Comparison of ENCODE assay signal across 24 cellular contexts in the genomic region with DNA sequence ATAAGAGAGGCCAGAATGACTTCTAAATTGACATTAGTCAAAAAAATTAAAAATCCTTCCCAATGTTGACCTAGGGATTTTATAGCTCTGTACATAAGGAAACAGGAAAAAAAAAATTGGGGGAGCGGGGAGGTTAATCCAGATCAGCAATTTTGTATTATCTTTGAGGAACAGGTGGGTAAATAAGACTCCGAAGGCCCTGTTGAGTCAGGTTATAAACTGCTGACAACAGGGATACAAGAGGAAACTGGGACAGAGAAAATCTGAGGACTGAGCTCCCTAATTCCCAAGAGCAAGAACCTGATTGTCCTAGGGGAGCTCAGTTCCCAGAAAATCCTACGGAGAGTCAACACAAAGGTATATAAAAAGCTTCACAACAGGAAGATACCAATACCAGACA. TPM values are rescaled to one million over a fixed set of nuclear protein-coding genes. Genes with fewer than 3 reads are reported as not detected.
DNase-seq lines count a peak whose midpoint lies in the region; ATAC-seq lines count a peak whose summit lies in the region.
"Had no signal": no experiment of that assay in that cellular context is flagged by ENCODE, and none has a peak within 500 bp of the region (broad histone marks: within the 10 kb centered on the region; RNA-seq: fewer than 3 reads in every experiment).

No MANE protein-coding gene starts in this region.

- intact Hi-C loops in activated T-helper 1 cell treated with anti-CD3 and anti-CD28 coated beads, Interleukin-12 subunit alpha, Interleukin-12 subunit beta, Interleukin-2, Interleukin-4 antibody, amounts not matched to agents 30 ng/mL and 10 ng/mL and 1 ng/mL, durations not matched to agents 14 hours and 24 hours and 36 hours (cut with micrococcal nuclease), result no loop called here

- peak overlapping the region; percentile 46 for H3K27ac Mint-ChIP-seq in stimulated activated effector memory CD8-positive, alpha-beta T cell treated with anti-CD3 and anti-CD28 coated beads, Interleukin-12 subunit alpha, Interleukin-12 subunit beta, amount 100 ng/mL, for 72 hours
- H3K27ac Mint-ChIP-seq in activated T-helper 1 cell treated with anti-CD3 and anti-CD28 coated beads, Interleukin-12 subunit alpha, Interleukin-12 subunit beta, Interleukin-2, Interleukin-4 antibody, amounts not matched to agents 30 ng/mL and 10 ng/mL and 1 ng/mL, durations not matched to agents 14 hours and 24 hours and 36 hours, result no peak overlapping the region
- H3K27ac Mint-ChIP-seq: activated CD4-positive, alpha-beta T cell treated with anti-CD3 and anti-CD28 coated beads, Interleukin-2, amount 10 ng/mL, durations not matched to agents 7 days and 5 days; activated naive CD8-positive, alpha-beta T cell treated with anti-CD3 and anti-CD28 coated beads, Interleukin-2, amount 50 U/mL, for 24 hours; dendritic cell treated with granulocyte-macrophage colony-stimulating factor and Interleukin-4, amounts not matched to agents 40 ng/mL and 50 ng/mL, for 4 days; T-cell had no signal

- ATAC-seq in stimulated activated effector memory CD8-positive, alpha-beta T cell treated with anti-CD3 and anti-CD28 coated beads, Interleukin-12 subunit alpha, Interleukin-12 subunit beta, amount 100 ng/mL, for 72 hours, result no peak
- ATAC-seq: activated naive CD8-positive, alpha-beta T cell treated with anti-CD3 and anti-CD28 coated beads, Interleukin-2, amount 50 U/mL, for 24 hours; psoas muscle; Right ventricle myocardium inferior; T-cell had no signal

- peaks cover 12% of the 10 kb centered on the region for H3K4me1 Mint-ChIP-seq in stimulated activated effector memory CD8-positive, alpha-beta T cell treated with anti-CD3 and anti-CD28 coated beads, Interleukin-12 subunit alpha, Interleukin-12 subunit beta, amount 100 ng/mL, for 72 hours
- peaks cover 14% of the 10 kb centered on the region for H3K4me1 Mint-ChIP-seq in activated T-helper 1 cell treated with anti-CD3 and anti-CD28 coated beads, Interleukin-12 subunit alpha, Interleukin-12 subunit beta, Interleukin-2, Interleukin-4 antibody, amounts not matched to agents 30 ng/mL and 10 ng/mL and 1 ng/mL, durations not matched to agents 14 hours and 24 hours and 36 hours (ENCODE audit: low read depth)

- H3K27ac ChIP-seq in cingulate gyrus (ENCODE audit: low read depth, low read length), result peak overlapping the region; percentile 61
- H3K27ac ChIP-seq: HL-60, skin epidermis, tibial artery had no signal

- DNase-seq in DMS53 treated with DMSO at 0.1 percent for 48 hours (lab: John Stamatoyannopoulos, UW; ENCODE audit: unreplicated experiment) (peak; percentile 29), NCI-H2029 treated with DMSO at 0.1 percent for 48 hours (lab: John Stamatoyannopoulos, UW) (peak; percentile 37), HCEC 1CT (no peak), SKM-1 treated with dmso at 0.1 percent for 144 hours (lab: John Stamatoyannopoulos, UW; ENCODE audit: unreplicated experiment) (no peak)
- DNase-seq in stimulated activated effector memory CD8-positive, alpha-beta T cell treated with anti-CD3 and anti-CD28 coated beads, Interleukin-12 subunit alpha, Interleukin-12 subunit beta, amount 100 ng/mL, for 72 hours (ENCODE audit: low spot score in 2 of 2), result no peak
- no peak for DNase-seq in activated T-helper 1 cell treated with anti-CD3 and anti-CD28 coated beads, Interleukin-12 subunit alpha, Interleukin-12 subunit beta, Interleukin-2, Interleukin-4 antibody, amounts not matched to agents 30 ng/mL and 10 ng/mL and 1 ng/mL, durations not matched to agents 14 hours and 24 hours and 36 hours (ENCODE audit: low spot score)
- DNase-seq: activated CD4-positive, alpha-beta T cell treated with anti-CD3 and anti-CD28 coated beads, Interleukin-2, amount 10 ng/mL, durations not matched to agents 7 days and 5 days; activated effector memory CD4-positive, alpha-beta T cell treated with Interleukin-2 at 50 U/mL for 16 hours; activated naive CD8-positive, alpha-beta T cell treated with anti-CD3 and anti-CD28 coated beads, Interleukin-2, amount 50 U/mL, for 24 hours; heart left ventricle; left ventricle myocardium superior; NCI-H1930; NCI-H524; psoas muscle; stimulated activated naive CD4-positive, alpha-beta T cell treated with Interleukin-2 at 50 U/mL for 16 hours; T-cell; tibial artery had no signal

- H3K36me3 Mint-ChIP-seq in stimulated activated effector memory CD8-positive, alpha-beta T cell treated with anti-CD3 and anti-CD28 coated beads, Interleukin-12 subunit alpha, Interleukin-12 subunit beta, amount 100 ng/mL, for 72 hours, result peaks cover 12% of the 10 kb centered on the region
- peaks cover 19% of the 10 kb centered on the region for H3K36me3 Mint-ChIP-seq in activated T-helper 1 cell treated with anti-CD3 and anti-CD28 coated beads, Interleukin-12 subunit alpha, Interleukin-12 subunit beta, Interleukin-2, Interleukin-4 antibody, amounts not matched to agents 30 ng/mL and 10 ng/mL and 1 ng/mL, durations not matched to agents 14 hours and 24 hours and 36 hours (ENCODE audit: low read depth)

- H3K9me3 Mint-ChIP-seq in stimulated activated effector memory CD8-positive, alpha-beta T cell treated with anti-CD3 and anti-CD28 coated beads, Interleukin-12 subunit alpha, Interleukin-12 subunit beta, amount 100 ng/mL, for 72 hours, result no peaks in the 10 kb centered on the region
- no peaks in the 10 kb centered on the region for H3K9me3 Mint-ChIP-seq in activated T-helper 1 cell treated with anti-CD3 and anti-CD28 coated beads, Interleukin-12 subunit alpha, Interleukin-12 subunit beta, Interleukin-2, Interleukin-4 antibody, amounts not matched to agents 30 ng/mL and 10 ng/mL and 1 ng/mL, durations not matched to agents 14 hours and 24 hours and 36 hours
- H3K9me3 Mint-ChIP-seq: activated CD4-positive, alpha-beta T cell treated with anti-CD3 and anti-CD28 coated beads, Interleukin-2, amount 10 ng/mL, durations not matched to agents 7 days and 5 days; activated naive CD8-positive, alpha-beta T cell treated with anti-CD3 and anti-CD28 coated beads, Interleukin-2, amount 50 U/mL, for 24 hours; dendritic cell treated with granulocyte-macrophage colony-stimulating factor and Interleukin-4, amounts not matched to agents 40 ng/mL and 50 ng/mL, for 4 days; T-cell had no signal

- no peak overlapping the region for H3K4me3 Mint-ChIP-seq in stimulated activated effector memory CD8-positive, alpha-beta T cell treated with anti-CD3 and anti-CD28 coated beads, Interleukin-12 subunit alpha, Interleukin-12 subunit beta, amount 100 ng/mL, for 72 hours
- H3K4me3 Mint-ChIP-seq in activated T-helper 1 cell treated with anti-CD3 and anti-CD28 coated beads, Interleukin-12 subunit alpha, Interleukin-12 subunit beta, Interleukin-2, Interleukin-4 antibody, amounts not matched to agents 30 ng/mL and 10 ng/mL and 1 ng/mL, durations not matched to agents 14 hours and 24 hours and 36 hours, result no peak overlapping the region
- H3K4me3 Mint-ChIP-seq: activated CD4-positive, alpha-beta T cell treated with anti-CD3 and anti-CD28 coated beads, Interleukin-2, amount 10 ng/mL, durations not matched to agents 7 days and 5 days; activated naive CD8-positive, alpha-beta T cell treated with anti-CD3 and anti-CD28 coated beads, Interleukin-2, amount 50 U/mL, for 24 hours; dendritic cell treated with granulocyte-macrophage colony-stimulating factor and Interleukin-4, amounts not matched to agents 40 ng/mL and 50 ng/mL, for 4 days; T-cell had no signal

- no peaks in the 10 kb centered on the region for H3K27me3 Mint-ChIP-seq in activated T-helper 1 cell treated with anti-CD3 and anti-CD28 coated beads, Interleukin-12 subunit alpha, Interleukin-12 subunit beta, Interleukin-2, Interleukin-4 antibody, amounts not matched to agents 30 ng/mL and 10 ng/mL and 1 ng/mL, durations not matched to agents 14 hours and 24 hours and 36 hours (ENCODE audit: insufficient read depth)
- H3K27me3 Mint-ChIP-seq: activated CD4-positive, alpha-beta T cell treated with anti-CD3 and anti-CD28 coated beads, Interleukin-2, amount 10 ng/mL, durations not matched to agents 7 days and 5 days; activated naive CD8-positive, alpha-beta T cell treated with anti-CD3 and anti-CD28 coated beads, Interleukin-2, amount 50 U/mL, for 24 hours; dendritic cell treated with granulocyte-macrophage colony-stimulating factor and Interleukin-4, amounts not matched to agents 40 ng/mL and 50 ng/mL, for 4 days; T-cell had no signal

RNA-seq across cellular contexts. Expression of gene CRIP3, which starts 26.8 kb away (rescaled TPM):
- not detected in 2 replicates for total RNA-seq in activated T-helper 1 cell treated with anti-CD3 and anti-CD28 coated beads, Interleukin-12 subunit alpha, Interleukin-12 subunit beta, Interleukin-2, Interleukin-4 antibody, amounts not matched to agents 30 ng/mL and 10 ng/mL and 1 ng/mL, durations not matched to agents 14 hours and 24 hours and 36 hours
- total RNA-seq: endothelial cell of umbilical vein had no signal

RNA-seq across cellular contexts. Expression of gene ZNF318, which starts 34.0 kb away (rescaled TPM):
- total RNA-seq in activated T-helper 1 cell treated with anti-CD3 and anti-CD28 coated beads, Interleukin-12 subunit alpha, Interleukin-12 subunit beta, Interleukin-2, Interleukin-4 antibody, amounts not matched to agents 30 ng/mL and 10 ng/mL and 1 ng/mL, durations not matched to agents 14 hours and 24 hours and 36 hours, result 9.1 and 9.7 TPM in 2 replicates

RNA-seq across cellular contexts. Expression of gene SLC22A7, which starts 37.4 kb away (rescaled TPM):
- not detected in 2 replicates for total RNA-seq in activated T-helper 1 cell treated with anti-CD3 and anti-CD28 coated beads, Interleukin-12 subunit alpha, Interleukin-12 subunit beta, Interleukin-2, Interleukin-4 antibody, amounts not matched to agents 30 ng/mL and 10 ng/mL and 1 ng/mL, durations not matched to agents 14 hours and 24 hours and 36 hours
- total RNA-seq: activated CD4-positive, alpha-beta T cell treated with anti-CD3 and anti-CD28 coated beads, Interleukin-2, amount 10 ng/mL, durations not matched to agents 7 days and 5 days; endothelial cell of umbilical vein; left ventricle myocardium superior; OCI-LY7; psoas muscle; Right ventricle myocardium inferior; T-cell had no signal

Comparison
In these comparisons a context has a peak if more than half of its experiments do, and no peak if none do; other contexts are left out.
1. DNase-seq: peak in DMS53 treated with DMSO at 0.1 percent for 48 hours (single experiment) and NCI-H2029 treated with DMSO at 0.1 percent for 48 hours (single experiment); none in stimulated activated effector memory CD8-positive, alpha-beta T cell treated with anti-CD3 and anti-CD28 coated beads, Interleukin-12 subunit alpha, Interleukin-12 subunit beta, amount 100 ng/mL, for 72 hours (0 of 2), HCEC 1CT (single experiment), SKM-1 treated with dmso at 0.1 percent for 144 hours (single experiment) and activated T-helper 1 cell treated with anti-CD3 and anti-CD28 coated beads, Interleukin-12 subunit alpha, Interleukin-12 subunit beta, Interleukin-2, Interleukin-4 antibody, amounts not matched to agents 30 ng/mL and 10 ng/mL and 1 ng/mL, durations not matched to agents 14 hours and 24 hours and 36 hours (single experiment).